ENCODE assay signal across 21 cellular contexts in genomic region chr21:32949701-32950100, GRCh38.
"Had no signal": no experiment of that assay in that cellular context is flagged by ENCODE, and none has a peak within 500 bp of the region (broad histone marks: within the 10 kb centered on the region; RNA-seq: fewer than 3 reads in every experiment).

No MANE protein-coding gene starts in this region.

- DNase-seq: activated CD4-positive, alpha-beta T cell treated with anti-CD3 and anti-CD28 coated beads for 4 hours; activated CD4-positive, alpha-beta T cell treated with anti-CD3 and anti-CD28 coated beads, Interleukin-2, amount 50 U/mL, for 48 hours; activated CD4-positive, CD25-positive, alpha-beta regulatory T cell; activated CD8-positive, alpha-beta memory T cell treated with anti-CD3 and anti-CD28 coated beads, Interleukin-2, amount 50 U/mL, for 48 hours; activated naive CD4-positive, alpha-beta T cell treated with anti-CD3 and anti-CD28 coated beads for 36 hours; activated T-cell treated with anti-CD3 and anti-CD28 coated beads, Interleukin-2, amount 50 U/mL, for 48 hours; cortex of kidney; foreskin fibroblast; immature natural killer cell; left ventricle myocardium superior; mammary epithelial cell; mucosa of descending colon; retina; sigmoid colon; stimulated activated CD4-positive, alpha-beta T cell treated with anti-CD3 and anti-CD28 coated beads, Interleukin-15, amount 100 ng/mL, for 24 hours; stomach; T-helper 17 cell; testis; trophoblast cell; uterus had no signal

- H3K27ac ChIP-seq: sigmoid colon, stomach, testis, uterus had no signal

- ATAC-seq: left ventricle myocardium superior; mucosa of descending colon; stimulated activated memory B cell treated with anti-CD40 and anti-IgM and Interleukin-4, amounts not matched to agents 10 μg/mL and 1 μg/mL and 100 μg/mL, for 72 hours; T-helper 17 cell had no signal
